ENCODE assay signal across 15 cellular contexts in the genomic region with DNA sequence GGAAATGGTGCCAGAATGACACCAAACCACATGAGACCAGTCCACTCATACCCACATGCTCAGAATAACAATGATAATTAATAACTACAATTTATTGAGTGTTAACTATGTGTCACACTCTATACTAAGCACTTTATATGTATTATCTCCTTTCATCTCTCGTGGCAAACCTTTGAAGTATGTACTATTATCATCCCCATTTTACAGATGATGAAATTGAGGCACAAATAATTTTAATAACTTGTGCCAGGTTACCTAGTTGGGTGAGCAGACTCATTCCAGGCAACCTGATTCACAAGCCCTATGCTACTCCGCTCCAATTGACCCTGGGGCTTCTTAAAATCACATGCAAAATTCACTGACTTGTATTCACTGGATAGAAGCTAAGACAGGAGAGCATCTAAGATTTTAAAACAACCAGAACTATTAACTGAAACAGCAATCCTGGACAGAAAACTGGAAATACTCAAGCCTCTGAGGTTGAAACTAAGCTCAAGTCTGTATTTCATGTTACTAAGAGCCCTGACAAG. TPM values are rescaled to one million over a fixed set of nuclear protein-coding genes. Genes with fewer than 3 reads are reported as not detected.
DNase-seq lines count a peak whose midpoint lies in the region; ATAC-seq and TF ChIP-seq lines count a peak whose summit lies in the region.
"Had no signal": no experiment of that assay in that cellular context is flagged by ENCODE, and none has a peak within 500 bp of the region (broad histone marks: within the 10 kb centered on the region; RNA-seq: fewer than 3 reads in every experiment).

No MANE protein-coding gene starts in this region.

- peaks cover 51% of the 10 kb centered on the region for H3K79me2 ChIP-seq in PC-3 (ENCODE audit: low read length)

- intact Hi-C loops in PC-3 (cut with micrococcal nuclease) = loop anchor here (5.0 kb wide), 1 partner anchor 39 kb away; no protein-coding TSS in a partner anchor
- intact Hi-C loops in activated CD4-positive, alpha-beta memory T cell treated with anti-CD3 and anti-CD28 coated beads for 36 hours (cut with micrococcal nuclease) = loop anchor here (10.0 kb wide), 5 partner anchors 267 to 1207 kb away; a partner anchor contains a TSS

- H3K27me3 ChIP-seq in PC-3 (ENCODE audit: low read length) = no peaks in the 10 kb centered on the region

- H2AFZ ChIP-seq in PC-3 (ENCODE audit: low read length) = no peak overlapping the region

- H3K4me2 ChIP-seq in PC-3 (ENCODE audit: low read length) = peak overlapping the region; percentile 92

- H3K4me3 Mint-ChIP-seq in endothelial cell (ENCODE audit: unreplicated experiment) = peak overlapping the region; percentile 66
- H3K4me3 Mint-ChIP-seq in activated CD4-positive, alpha-beta memory T cell treated with anti-CD3 and anti-CD28 coated beads for 36 hours = no peak overlapping the region
- H3K4me3 Mint-ChIP-seq in activated CD4-positive, alpha-beta T cell treated with anti-CD3 and anti-CD28 coated beads, Interleukin-2, amount 10 ng/mL, durations not matched to agents 7 days and 5 days = no peak overlapping the region

- H3K4me1 Mint-ChIP-seq in endothelial cell (ENCODE audit: unreplicated experiment) = peaks cover 33% of the 10 kb centered on the region
- peaks cover 44% of the 10 kb centered on the region for H3K4me1 Mint-ChIP-seq in activated CD4-positive, alpha-beta memory T cell treated with anti-CD3 and anti-CD28 coated beads for 36 hours (ENCODE audit: low read depth)
- peaks cover 48% of the 10 kb centered on the region for H3K4me1 Mint-ChIP-seq in activated CD4-positive, alpha-beta T cell treated with anti-CD3 and anti-CD28 coated beads, Interleukin-2, amount 10 ng/mL, durations not matched to agents 7 days and 5 days

- H3K4me3 ChIP-seq in GM12864 (ENCODE audit: low read depth, low read length) = peak overlapping the region; percentile 94; the same call in 1 of the 2 replicates
- peak overlapping the region; percentile 87 for H3K4me3 ChIP-seq in PC-3 (ENCODE audit: low read length)
- peak overlapping the region in 3 of 7 experiments; percentile 64 to 75 (median 64) for H3K4me3 ChIP-seq in skin epidermis

- TF ChIP-seq CTCF in GM12864 (IDR thresholded peaks at IDR 0.05; ENCODE audit: low read depth, low read length, missing control alignments) (no peak), PC-3 (conservative IDR thresholded peaks at IDR 0.05; ENCODE audit: low read depth, low read length) (no peak), endothelial cell (IDR thresholded peaks at IDR 0.05; ENCODE audit: unreplicated experiment) (no peak)

- H3K9me2 ChIP-seq in PC-3 (replicated peaks; ENCODE audit: low read length) = no peaks in the 10 kb centered on the region

- peaks cover 5% of the 10 kb centered on the region for H3K27me3 Mint-ChIP-seq in endothelial cell (ENCODE audit: unreplicated experiment)
- H3K27me3 Mint-ChIP-seq in activated CD4-positive, alpha-beta memory T cell treated with anti-CD3 and anti-CD28 coated beads for 36 hours = no peaks in the 10 kb centered on the region
- no peaks in the 10 kb centered on the region for H3K27me3 Mint-ChIP-seq in activated CD4-positive, alpha-beta T cell treated with anti-CD3 and anti-CD28 coated beads, Interleukin-2, amount 10 ng/mL, durations not matched to agents 7 days and 5 days
- H3K27me3 Mint-ChIP-seq: B cell, naive B cell, T-helper 17 cell had no signal

- no peaks in the 10 kb centered on the region for H3K36me3 Mint-ChIP-seq in endothelial cell (ENCODE audit: low read depth, unreplicated experiment)
- no peaks in the 10 kb centered on the region for H3K36me3 Mint-ChIP-seq in activated CD4-positive, alpha-beta memory T cell treated with anti-CD3 and anti-CD28 coated beads for 36 hours
- peaks cover 10% of the 10 kb centered on the region for H3K36me3 Mint-ChIP-seq in activated CD4-positive, alpha-beta T cell treated with anti-CD3 and anti-CD28 coated beads, Interleukin-2, amount 10 ng/mL, durations not matched to agents 7 days and 5 days (ENCODE audit: low read depth)
- H3K36me3 Mint-ChIP-seq: naive B cell had no signal

- POLR2A ChIA-PET in PC-3 (lab: Charles Lee; ENCODE audit: unreplicated experiment) = no interaction called here
- POLR2A ChIA-PET in activated CD4-positive, alpha-beta memory T cell treated with anti-CD3 and anti-CD28 coated beads for 36 hours (lab: Charles Lee) = no interaction called here
- POLR2A ChIA-PET in activated CD4-positive, alpha-beta T cell treated with anti-CD3 and anti-CD28 coated beads, Interleukin-2, amount 10 ng/mL, durations not matched to agents 7 days and 5 days (lab: Charles Lee) = no interaction called here

- DNase-seq in GM12864 (ENCODE audit: low read depth) (no peak), PC-3 (no peak), endothelial cell (ENCODE audit: low spot score) (no peak), D341Med (ENCODE audit: low spot score) (no peak), NCI-H1694 (lab: John Stamatoyannopoulos, UW) (no peak)
- no peak for DNase-seq in activated CD4-positive, alpha-beta memory T cell treated with anti-CD3 and anti-CD28 coated beads for 36 hours
- DNase-seq in activated CD4-positive, alpha-beta T cell treated with anti-CD3 and anti-CD28 coated beads, Interleukin-2, amount 10 ng/mL, durations not matched to agents 7 days and 5 days = no peak
- DNase-seq: activated naive CD4-positive, alpha-beta T cell treated with anti-CD3 and anti-CD28 coated beads, Interleukin-2, amount 50 U/mL, for 16 hours; DMS153; naive B cell; NCI-H2081; T-helper 17 cell had no signal

- ATAC-seq in PC-3 = no peak
- ATAC-seq: activated CD4-positive, CD25-positive, alpha-beta regulatory T cell treated with anti-CD3 and anti-CD28 coated beads, Interleukin-2, amount 50 U/mL, for 24 hours; T-helper 17 cell had no signal

- peaks cover 26% of the 10 kb centered on the region for H3K4me1 ChIP-seq in PC-3 (ENCODE audit: insufficient read depth, low read length)

- no peaks in the 10 kb centered on the region for H3K36me3 ChIP-seq in PC-3 (ENCODE audit: low read depth, low read length)

- CTCF ChIA-PET in PC-3 (lab: Charles Lee) = no interaction called here
- CTCF ChIA-PET in activated CD4-positive, alpha-beta memory T cell treated with anti-CD3 and anti-CD28 coated beads for 36 hours (lab: Charles Lee) = interaction anchor here (1.1 to 2.4 kb wide), 3 partner anchors 22 to 109 kb away, joined by 3 to 11 read pairs (median 4); no protein-coding TSS in a partner anchor
- CTCF ChIA-PET in activated CD4-positive, alpha-beta T cell treated with anti-CD3 and anti-CD28 coated beads, Interleukin-2, amount 10 ng/mL, durations not matched to agents 7 days and 5 days (lab: Charles Lee) = interaction anchor here (1.0 to 1.9 kb wide), 3 partner anchors 10 to 30 kb away, joined by 3 to 5 read pairs (median 5); no protein-coding TSS in a partner anchor

- H3K27ac Mint-ChIP-seq in endothelial cell (ENCODE audit: unreplicated experiment) = no peak overlapping the region
- no peak overlapping the region for H3K27ac Mint-ChIP-seq in activated CD4-positive, alpha-beta memory T cell treated with anti-CD3 and anti-CD28 coated beads for 36 hours
- H3K27ac Mint-ChIP-seq in activated CD4-positive, alpha-beta T cell treated with anti-CD3 and anti-CD28 coated beads, Interleukin-2, amount 10 ng/mL, durations not matched to agents 7 days and 5 days = no peak overlapping the region

- no peaks in the 10 kb centered on the region for H3K9me3 Mint-ChIP-seq in endothelial cell (ENCODE audit: unreplicated experiment)
- no peaks in the 10 kb centered on the region for H3K9me3 Mint-ChIP-seq in activated CD4-positive, alpha-beta memory T cell treated with anti-CD3 and anti-CD28 coated beads for 36 hours
- H3K9me3 Mint-ChIP-seq in activated CD4-positive, alpha-beta T cell treated with anti-CD3 and anti-CD28 coated beads, Interleukin-2, amount 10 ng/mL, durations not matched to agents 7 days and 5 days = no peaks in the 10 kb centered on the region
- H3K9me3 Mint-ChIP-seq: naive B cell had no signal

- H4K20me1 ChIP-seq in PC-3 (ENCODE audit: low read length) = no peaks in the 10 kb centered on the region

- no peaks in the 10 kb centered on the region for H3F3A ChIP-seq in PC-3 (ENCODE audit: low read length, unreplicated experiment)

- BruUV-seq in PC-3 (replicated peaks; lab: Mats Ljungman, UMichigan) = no TSS peak

- H3K27ac ChIP-seq in PC-3 (ENCODE audit: low read length) (peak overlapping the region; percentile 89), skin epidermis (peak overlapping the region in 14 of 21 experiments; percentile 11 to 94 (median 86))

- no peaks in the 10 kb centered on the region for H3K9me3 ChIP-seq in PC-3 (ENCODE audit: low read length)

- peak overlapping the region; percentile 95 for H3K9ac ChIP-seq in PC-3 (ENCODE audit: low read length)

RNA-seq across cellular contexts. Expression of a gene that starts 2.0 kb away (rescaled TPM):
- 24.4 and 35.4 TPM in 2 replicates for total RNA-seq in PC-3 (2014; rRNA removed)
- total RNA-seq in endothelial cell (ENCODE audit: unreplicated experiment) = 26.1 TPM
- total RNA-seq in activated CD4-positive, alpha-beta memory T cell treated with anti-CD3 and anti-CD28 coated beads for 36 hours = 10 to 100 TPM; 10.2 to 10.4 TPM
- total RNA-seq in activated CD4-positive, alpha-beta T cell treated with anti-CD3 and anti-CD28 coated beads, Interleukin-2, amount 10 ng/mL, durations not matched to agents 7 days and 5 days = 1 to 10 TPM; 9.0 to 9.6 TPM
